8 cellular contexts compared by ENCODE assay signal in the genomic region with DNA sequence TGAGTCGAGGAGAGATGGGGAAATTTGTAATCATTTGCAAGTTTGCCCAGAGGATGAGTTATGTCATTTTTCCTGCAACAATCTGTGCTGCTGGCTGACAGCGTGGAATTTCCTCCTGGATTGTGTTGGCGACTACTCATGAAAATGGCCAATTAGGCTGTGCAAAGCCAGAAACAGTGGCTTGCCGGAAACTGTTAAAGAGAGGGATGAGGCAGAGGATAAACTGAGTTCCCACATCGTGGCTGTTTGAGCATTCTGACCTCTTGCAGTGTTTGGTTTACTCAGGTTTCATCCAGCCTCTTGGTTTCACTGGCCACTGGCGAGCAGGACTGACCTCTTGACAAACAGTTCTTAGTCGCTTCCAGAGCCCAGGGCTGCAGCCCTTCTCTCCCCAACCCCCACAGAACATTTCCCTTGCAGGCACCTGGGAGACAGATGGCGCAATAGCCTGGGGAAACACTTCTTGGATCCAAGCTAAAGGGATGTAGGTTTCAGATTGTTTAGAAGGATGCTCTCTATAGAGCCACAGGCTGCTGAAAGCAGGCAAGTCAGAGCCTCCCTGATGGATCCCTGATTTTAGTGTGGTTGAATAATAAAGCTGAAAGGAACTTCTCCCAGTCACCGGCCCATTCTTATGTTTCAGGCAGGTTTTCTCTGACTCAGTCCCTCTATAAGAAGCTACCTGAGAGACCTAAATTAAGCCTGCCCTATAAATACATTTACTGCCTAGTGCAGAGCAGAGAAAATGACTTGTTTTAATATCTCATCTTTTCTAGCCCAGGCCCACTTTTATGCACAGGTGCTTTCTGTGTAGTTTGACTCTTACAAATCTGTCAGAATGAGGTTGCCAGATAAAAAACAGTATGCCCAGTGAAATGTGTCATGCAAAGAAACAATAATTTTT.
DNase-seq lines count a peak whose midpoint lies in the region; ATAC-seq and TF ChIP-seq lines count a peak whose summit lies in the region.

No MANE protein-coding gene starts in this region.

- no peaks in the 10 kb centered on the region for H3K9me2 ChIP-seq in hepatocyte (replicated peaks; ENCODE audit: insufficient read depth)

- peaks cover 11% of the 10 kb centered on the region for H3K27me3 Mint-ChIP-seq in progenitor cell of endocrine pancreas

- peaks cover 6% of the 10 kb centered on the region for H3K9me3 Mint-ChIP-seq in progenitor cell of endocrine pancreas (ENCODE audit: low read depth)

- H3K36me3 ChIP-seq in hepatocyte (replicated peaks; ENCODE audit: insufficient read depth, low read depth) (no peaks in the 10 kb centered on the region), stomach smooth muscle (ENCODE audit: control insufficient read depth in 2 of 2, insufficient read depth in 2 of 2, low read length in 2 of 2) (no peaks in the 10 kb centered on the region)

- H3K4me2 ChIP-seq in hepatocyte, result peak overlapping the region; percentile 58

- H3K9me3 ChIP-seq in hepatocyte (ENCODE audit: low read depth) (no peaks in the 10 kb centered on the region), stomach smooth muscle (ENCODE audit: control insufficient read depth in 2 of 2, low read length in 2 of 2) (no peaks in the 10 kb centered on the region)

- no peak overlapping the region for H3K4me3 ChIP-seq in hepatocyte
- H3K4me3 ChIP-seq in stomach smooth muscle (ENCODE audit: low read length in 2 of 2), result peak overlapping the region; percentile 11 to 40

- no peaks in the 10 kb centered on the region for H3K36me3 Mint-ChIP-seq in progenitor cell of endocrine pancreas (ENCODE audit: insufficient read depth)

- H3K27me3 ChIP-seq in hepatocyte (no peaks in the 10 kb centered on the region), stomach smooth muscle (ENCODE audit: control insufficient read depth in 1 of 2, insufficient read depth in 2 of 2, low read length in 2 of 2) (no peaks in the 10 kb centered on the region)

- TF ChIP-seq CTCF in VCaP (conservative IDR thresholded peaks at IDR 0.05) (peak; percentile 80), hepatocyte (IDR thresholded peaks at IDR 0.05; ENCODE audit: poor library complexity) (peak; percentile 26), progenitor cell of endocrine pancreas (IDR thresholded peaks at IDR 0.05; ENCODE audit: unreplicated experiment) (no peak)

- H2AFZ ChIP-seq in hepatocyte, result no peak overlapping the region

- H3K4me1 Mint-ChIP-seq in progenitor cell of endocrine pancreas (ENCODE audit: low read depth), result peaks cover 2% of the 10 kb centered on the region

- H3K27ac Mint-ChIP-seq in progenitor cell of endocrine pancreas, result no peak overlapping the region

- H3K4me3 Mint-ChIP-seq in progenitor cell of endocrine pancreas (ENCODE audit: low read depth), result no peak overlapping the region

- no peak for ATAC-seq in GM21390 (IDR thresholded peaks at IDR 0.05; ENCODE audit: unreplicated experiment)

- 22% methylated on average over 9 of the region's 9 CpGs for WGBS in hepatocyte (ENCODE audit: low lambda C conversion rate, missing lambda C conversion rate)

- H3K27ac ChIP-seq in VCaP (peak overlapping the region; percentile 79), hepatocyte (no peak overlapping the region), stomach smooth muscle (ENCODE audit: low read length) (peak overlapping the region; percentile 31)

- H3K79me2 ChIP-seq in hepatocyte, result no peaks in the 10 kb centered on the region

- no peaks in the 10 kb centered on the region for H4K20me1 ChIP-seq in hepatocyte (ENCODE audit: insufficient read depth, poor library complexity, severe bottlenecking)

- DNase-seq in HT1080 (ENCODE audit: low read depth), result peak; percentile 81
- DNase-seq in hepatocyte (ENCODE audit: low spot score), result peak; percentile 52
- no peak for DNase-seq in stimulated activated CD4-positive, alpha-beta T cell treated with anti-CD3 and anti-CD28 coated beads, Interleukin-4, amount 100 ng/mL, for 1 hour
- DNase-seq in progenitor cell of endocrine pancreas (ENCODE audit: low spot score, unreplicated experiment), result no peak
- no peak for DNase-seq in activated gamma-delta T cell (lab: John Stamatoyannopoulos, UW)

- H3K4me1 ChIP-seq in hepatocyte (ENCODE audit: insufficient read depth) (peaks cover 2% of the 10 kb centered on the region), stomach smooth muscle (ENCODE audit: control insufficient read depth, insufficient read depth, low read length) (peaks cover 15% of the 10 kb centered on the region)

- H3K9ac ChIP-seq in stomach smooth muscle (ENCODE audit: low read length in 2 of 2), result no peak overlapping the region

Comparison
In these comparisons a context has a peak if more than half of its experiments do, and no peak if none do; other contexts are left out.
1. DNase-seq: peak in HT1080 (single experiment) and hepatocyte (single experiment); none in stimulated activated CD4-positive, alpha-beta T cell treated with anti-CD3 and anti-CD28 coated beads, Interleukin-4, amount 100 ng/mL, for 1 hour (single experiment), progenitor cell of endocrine pancreas (single experiment) and activated gamma-delta T cell (single experiment).